Comparison of ENCODE assay signal across 1 cellular context in genomic region chr10:11881477-11882417, GRCh38.
TF ChIP-seq lines count a peak whose summit lies in the region.

No MANE protein-coding gene starts in this region.

TF ChIP-seq in HepG2, 621 proteins besides CTCF, POLR2A, EP300 and RAD21 (continued from another document and continues in another):
- no peak for TF ChIP-seq ZNF318 (CRISPR knock-in tag; IDR thresholded peaks at IDR 0.05)
- TF ChIP-seq ZFP1 (CRISPR knock-in tag; IDR thresholded peaks at IDR 0.05), result no peak
- TF ChIP-seq ZNF513 (CRISPR knock-in tag; conservative IDR thresholded peaks at IDR 0.05), result no peak
- TF ChIP-seq ZNF333 (CRISPR knock-in tag; IDR thresholded peaks at IDR 0.05; ENCODE audit: borderline replicate concordance), result no peak
- 0 out of 2 replicates have a peak, but pooled peaks have one; percentile 47 for TF ChIP-seq TGIF2 (CRISPR knock-in tag; IDR thresholded peaks at IDR 0.05)
- TF ChIP-seq ZNF672 (CRISPR knock-in tag; IDR thresholded peaks at IDR 0.05), result no peak
- no peak for TF ChIP-seq ZNF362 (CRISPR knock-in tag; IDR thresholded peaks at IDR 0.05; ENCODE audit: borderline replicate concordance)
- no peak; the same call in 1 of the 2 replicates for TF ChIP-seq ZNF180 (CRISPR knock-in tag; IDR thresholded peaks at IDR 0.05; ENCODE audit: borderline replicate concordance, low read depth)
- peak; percentile 69; the same call in 1 of the 2 replicates for TF ChIP-seq RXRA (CRISPR knock-in tag; IDR thresholded peaks at IDR 0.05)
- peak; percentile 67; the same call in 1 of the 2 replicates for TF ChIP-seq KDM5B (CRISPR knock-in tag; IDR thresholded peaks at IDR 0.05; ENCODE audit: borderline replicate concordance)
- TF ChIP-seq ZSCAN29 (CRISPR knock-in tag; conservative IDR thresholded peaks at IDR 0.05), result no peak
- TF ChIP-seq RNF219 (CRISPR knock-in tag; IDR thresholded peaks at IDR 0.05), result no peak
- no peak for TF ChIP-seq SYNCRIP (IDR thresholded peaks at IDR 0.05; ENCODE audit: insufficient read depth, low read depth, low read length)
- TF ChIP-seq ZZZ3 (CRISPR knock-in tag; IDR thresholded peaks at IDR 0.05; ENCODE audit: borderline replicate concordance), result no peak
- TF ChIP-seq E2F1 (CRISPR knock-in tag; IDR thresholded peaks at IDR 0.05), result no peak
- no peak; the same call in 1 of the 2 replicates for TF ChIP-seq DR1 (CRISPR knock-in tag; IDR thresholded peaks at IDR 0.05)
- peak; percentile 87 for TF ChIP-seq ZFX (CRISPR knock-in tag; IDR thresholded peaks at IDR 0.05; ENCODE audit: low read depth)
- no peak for TF ChIP-seq ARNTL (CRISPR knock-in tag; IDR thresholded peaks at IDR 0.05)
- no peak for TF ChIP-seq ZNF33B (CRISPR knock-in tag; IDR thresholded peaks at IDR 0.05)
- peak; percentile 65; the same call in 1 of the 2 replicates for TF ChIP-seq ZMYM4 (CRISPR knock-in tag; IDR thresholded peaks at IDR 0.05)
- no peak; the same call in 1 of the 2 replicates for TF ChIP-seq YEATS4 (CRISPR knock-in tag; IDR thresholded peaks at IDR 0.05; ENCODE audit: borderline replicate concordance)
- no peak for TF ChIP-seq ZNF407 (CRISPR knock-in tag; IDR thresholded peaks at IDR 0.05; ENCODE audit: not compliant biosample characterization)
- TF ChIP-seq FOSL2 (CRISPR knock-in tag; IDR thresholded peaks at IDR 0.05), result peak; percentile 26; the same call in 1 of the 2 replicates
- TF ChIP-seq NR2F2 (IDR thresholded peaks at IDR 0.05; ENCODE audit: borderline replicate concordance, low read depth), result no peak
- no peak for TF ChIP-seq NR0B2 (CRISPR knock-in tag; IDR thresholded peaks at IDR 0.05)
- no peak for TF ChIP-seq JUND (CRISPR knock-in tag; IDR thresholded peaks at IDR 0.05)
- no peak for TF ChIP-seq PAX8 (CRISPR knock-in tag; IDR thresholded peaks at IDR 0.05; ENCODE audit: borderline replicate concordance)
- peak; percentile 53; the same call in 1 of the 2 replicates for TF ChIP-seq IRF2 (CRISPR knock-in tag; IDR thresholded peaks at IDR 0.05)
- TF ChIP-seq TOE1 (CRISPR knock-in tag; IDR thresholded peaks at IDR 0.05), result no peak
- TF ChIP-seq FOSL1 (CRISPR knock-in tag; IDR thresholded peaks at IDR 0.05; ENCODE audit: borderline replicate concordance), result no peak
- peak; percentile 25; the same call in 1 of the 2 replicates for TF ChIP-seq TFAP4 (IDR thresholded peaks at IDR 0.05; ENCODE audit: borderline replicate concordance, low read depth)
- TF ChIP-seq ZNF607 (CRISPR knock-in tag; IDR thresholded peaks at IDR 0.05; ENCODE audit: borderline replicate concordance), result no peak; the same call in 1 of the 2 replicates
- no peak for TF ChIP-seq MYNN (CRISPR knock-in tag; IDR thresholded peaks at IDR 0.05; ENCODE audit: low read depth)
- no peak for TF ChIP-seq ZNF496 (CRISPR knock-in tag; IDR thresholded peaks at IDR 0.05; ENCODE audit: insufficient replicate concordance)
